ENCODE assay signal across 23 cellular contexts in the genomic region with DNA sequence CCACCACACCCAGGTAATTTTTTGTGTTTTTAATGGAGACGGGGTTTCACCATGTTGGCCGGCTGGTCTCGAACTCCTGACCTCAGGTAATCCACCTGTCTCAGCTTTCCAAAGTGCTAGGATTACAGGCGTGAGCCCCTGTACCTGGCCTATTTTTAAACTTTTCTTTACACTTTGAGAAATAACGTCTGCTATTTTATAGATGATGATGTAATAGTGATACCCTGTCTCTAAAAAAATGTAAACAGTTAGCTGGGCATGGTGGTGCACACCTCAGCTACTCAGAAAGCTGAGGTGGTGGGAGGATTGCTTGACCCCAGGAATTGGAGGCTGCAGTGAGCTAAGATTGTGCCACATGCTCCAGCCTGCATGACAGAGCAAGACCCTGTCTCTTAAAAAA. TPM values are rescaled to one million over a fixed set of nuclear protein-coding genes. Genes with fewer than 3 reads are reported as not detected.
DNase-seq lines count a peak whose midpoint lies in the region; ATAC-seq, FAIRE-seq and TF ChIP-seq lines count a peak whose summit lies in the region.
"Had no signal": no experiment of that assay in that cellular context is flagged by ENCODE, and none has a peak within 500 bp of the region (broad histone marks: within the 10 kb centered on the region; RNA-seq: fewer than 3 reads in every experiment).

No MANE protein-coding gene starts in this region.

- no peaks in the 10 kb centered on the region for H3K27me3 ChIP-seq in HepG2 (ENCODE audit: control insufficient read depth in 1 of 2, insufficient read depth in 2 of 2, low read length in 2 of 2)
- H3K27me3 ChIP-seq in right lobe of liver = no peaks in the 10 kb centered on the region
- no peaks in the 10 kb centered on the region for H3K27me3 ChIP-seq in IMR-90 (ENCODE audit: control insufficient read depth, insufficient read depth, low read length)
- H3K27me3 ChIP-seq in K562 (ENCODE audit: control insufficient read depth in 2 of 2, insufficient read depth in 2 of 2, low read length in 2 of 2) = no peaks in the 10 kb centered on the region
- H3K27me3 ChIP-seq in effector memory CD4-positive, alpha-beta T cell (replicated peaks; ENCODE audit: control insufficient read depth, insufficient read depth, low read length, poor library complexity, severe bottlenecking) = no peaks in the 10 kb centered on the region
- H3K27me3 ChIP-seq in aorta (ENCODE audit: control insufficient read depth in 1 of 2, insufficient read depth in 2 of 2, low read length in 1 of 2) = no peaks in the 10 kb centered on the region
- H3K27me3 ChIP-seq: BE2C; BLaER1 treated with 17β-estradiol and CSF1 and Interleukin-3, amounts not matched to agents 10 nM and 100 nM had no signal

- CTCF ChIA-PET in HepG2 (lab: Yijun Ruan, JAX; ENCODE audit: low intra/inter-chr PET ratio, low total read pairs) = no interaction called here
- CTCF ChIA-PET in IMR-90 (lab: Yijun Ruan, JAX) = no interaction called here
- CTCF ChIA-PET in K562 (lab: Yijun Ruan, JAX; ENCODE audit: low intra/inter-chr PET ratio) = no interaction called here

- ATAC-seq in HepG2 = no peak
- ATAC-seq in right lobe of liver = no peak
- ATAC-seq in IMR-90 (ENCODE audit: low read depth) = no peak
- no peak for ATAC-seq in K562
- no peak for ATAC-seq in aorta (ENCODE audit: low FRiP score)
- no peak for ATAC-seq in HG02852 (IDR thresholded peaks at IDR 0.05; ENCODE audit: unreplicated experiment)
- ATAC-seq: A549; CD8-positive, alpha-beta T cell had no signal

- H4K5ac ChIP-seq in IMR-90 (ENCODE audit: low read depth, low read length) = no peak overlapping the region

- intact Hi-C loops in HepG2 (cut with micrococcal nuclease; ENCODE audit: unreplicated experiment) (no loop called here), right lobe of liver (cut with DNase I) (loop anchor here in 1 of 2 donors (10.0 kb wide), 1 partner anchor 232 kb away; no protein-coding TSS in a partner anchor), IMR-90 (cut with micrococcal nuclease) (no loop called here), K562 (cut with micrococcal nuclease) (loop anchor here (5.0 kb wide), 2 partner anchors 309 to 419 kb away; a partner anchor contains a TSS), aorta (cut with DNase I) (loop anchor here in 1 of 2 donors (5.0 kb wide), 1 partner anchor 229 kb away; no protein-coding TSS in a partner anchor)

- H3K4me2 ChIP-seq in HepG2 (ENCODE audit: low read depth, low read length) = no peak overlapping the region
- no peak overlapping the region for H3K4me2 ChIP-seq in IMR-90 (ENCODE audit: low read depth, low read length)
- H3K4me2 ChIP-seq in K562 (ENCODE audit: insufficient read depth, low read length) = no peak overlapping the region
- H3K4me2 ChIP-seq: A549; BLaER1 treated with 17β-estradiol and CSF1 and Interleukin-3, amounts not matched to agents 10 nM and 100 nM had no signal

- no peak overlapping the region for H2AK5ac ChIP-seq in IMR-90 (ENCODE audit: low read depth, low read length)

- no peak overlapping the region for H3K14ac ChIP-seq in IMR-90 (replicated peaks; ENCODE audit: low read depth, low read length)

- dilution Hi-C loops in IMR-90 (cut with HindIII; ENCODE audit: low sequenced_read_pairs, unreplicated experiment) = no loop called here

- no peak overlapping the region for H3K4ac ChIP-seq in IMR-90 (ENCODE audit: low read depth, low read length)

- H3K4me3 ChIP-seq in HepG2 (replicated peaks in 1 of 3; ENCODE audit: insufficient read depth in 1 of 3, low read depth in 2 of 3, low read length in 3 of 3) = no peak overlapping the region
- H3K4me3 ChIP-seq in right lobe of liver = no peak overlapping the region
- no peak overlapping the region for H3K4me3 ChIP-seq in IMR-90 (ENCODE audit: insufficient read depth, low read depth, low read length)
- no peak overlapping the region for H3K4me3 ChIP-seq in K562
- no peak overlapping the region for H3K4me3 ChIP-seq in effector memory CD4-positive, alpha-beta T cell (ENCODE audit: insufficient read depth, low read depth, low read length, poor library complexity, severe bottlenecking)
- H3K4me3 ChIP-seq in aorta (ENCODE audit: low read length in 2 of 2) = no peak overlapping the region
- H3K4me3 ChIP-seq: A549; BLaER1 treated with 17β-estradiol and CSF1 and Interleukin-3, amounts not matched to agents 10 nM and 100 nM had no signal

- POLR2A ChIA-PET in HepG2 (lab: Yijun Ruan, JAX) (no interaction called here), IMR-90 (lab: Charles Lee; ENCODE audit: unreplicated experiment) (no interaction called here), K562 (lab: Yijun Ruan, JAX) (interaction anchor here (0.6 to 1.0 kb wide), 2 partner anchors 12 to 37 kb away, joined by 3 to 4 read pairs; no protein-coding TSS in a partner anchor)

- peaks cover 14 to 51% of the 10 kb centered on the region in 2 experiments for H3K79me1 ChIP-seq in IMR-90 (ENCODE audit: low read depth in 1 of 2, low read length in 2 of 2)

- TF ChIP-seq EP300 in HepG2 (IDR thresholded peaks at IDR 0.05; ENCODE audit: low read depth in 2 of 2, low read length in 2 of 2) (no peak), HepG2 (CRISPR knock-in tag; IDR thresholded peaks at IDR 0.05; ENCODE audit: borderline replicate concordance) (no peak), K562 (IDR thresholded peaks at IDR 0.05; ENCODE audit: low read length) (no peak)

- no peak overlapping the region for H2BK5ac ChIP-seq in IMR-90 (ENCODE audit: low read depth, low read length, poor library complexity, severe bottlenecking)

- H2AFZ ChIP-seq in HepG2 (ENCODE audit: low read length) = no peak overlapping the region
- no peak overlapping the region for H2AFZ ChIP-seq in IMR-90 (replicated peaks; ENCODE audit: low read length, poor library complexity)
- no peak overlapping the region for H2AFZ ChIP-seq in K562 (ENCODE audit: low read depth, low read length)

- no peak overlapping the region for H2BK20ac ChIP-seq in IMR-90 (ENCODE audit: low read depth, low read length)

- H3K18ac ChIP-seq in IMR-90 (ENCODE audit: low read depth, low read length) = no peak overlapping the region

- H4K8ac ChIP-seq in IMR-90 (ENCODE audit: low read depth in 2 of 2, low read length in 2 of 2) = no peak overlapping the region

- TF ChIP-seq POLR2A in HepG2 (IDR thresholded peaks at IDR 0.05; ENCODE audit: insufficient read depth in 1 of 2, low read depth in 2 of 2, low read length in 2 of 2) (no peak), right lobe of liver (IDR thresholded peaks at IDR 0.05) (no peak), IMR-90 (IDR thresholded peaks at IDR 0.05; ENCODE audit: low read depth, low read length) (no peak), K562 (conservative IDR thresholded peaks at IDR 0.05) (no peak)

- H3K36me3 ChIP-seq in HepG2 (replicated peaks in 1 of 2; ENCODE audit: control insufficient read depth in 1 of 2, insufficient read depth in 2 of 2, low read length in 2 of 2) (peaks cover 0 to 3% of the 10 kb centered on the region in 2 experiments; a peak in 2 of 5 replicates), right lobe of liver (no peaks in the 10 kb centered on the region), IMR-90 (ENCODE audit: control insufficient read depth, insufficient read depth, low read length) (peaks cover 17% of the 10 kb centered on the region), K562 (ENCODE audit: control insufficient read depth, insufficient read depth, low read length) (no peaks in the 10 kb centered on the region), aorta (ENCODE audit: control insufficient read depth in 1 of 2, insufficient read depth in 2 of 2, low read length in 1 of 2) (no peaks in the 10 kb centered on the region)
- H3K36me3 ChIP-seq in effector memory CD4-positive, alpha-beta T cell (ENCODE audit: control insufficient read depth, insufficient read depth, low read length) = no peaks in the 10 kb centered on the region
- H3K36me3 ChIP-seq: BE2C had no signal

- in situ Hi-C loops in HepG2 (cut with HindIII; ENCODE audit: extremely low pct_ligation_motif_present, low pct_unique_long_range_greater_than_20kb) = loop anchor here (25.0 kb wide), 1 partner anchor 589 kb away; a partner anchor contains a TSS
- in situ Hi-C loops in IMR-90 (cut with MboI; ENCODE audit: low sequenced_read_pairs) = no loop called here
- in situ Hi-C loops in K562 (cut with MboI) = no loop called here

- no peak for FAIRE-seq in HepG2 (lab: Jason Lieb, UNC)
- no peak for FAIRE-seq in K562 (lab: Jason Lieb, UNC)
- FAIRE-seq: A549, D721Med, G401.6, GM12891, GM19239 had no signal

- no peak overlapping the region for H2BK15ac ChIP-seq in IMR-90 (ENCODE audit: low read depth, low read length)

- BruUV-seq in HepG2 (replicated peaks; lab: Mats Ljungman, UMichigan) = no TSS peak
- no TSS peak for BruUV-seq in IMR-90 (replicated peaks; lab: Mats Ljungman, UMichigan)
- BruUV-seq in K562 (replicated peaks; lab: Mats Ljungman, UMichigan) = no TSS peak

- no peak for DNase-seq in HepG2 (ENCODE audit: low spot score)
- DNase-seq in right lobe of liver = no peak
- no peak for DNase-seq in IMR-90
- no peak for DNase-seq in K562 (ENCODE audit: extremely low read depth in 1 of 4, low spot score in 3 of 4)
- no peak for DNase-seq in effector memory CD4-positive, alpha-beta T cell
- no peak for DNase-seq in aorta
- DNase-seq: AML-193; BE2C; Caco-2; Calu3; CD4-positive, alpha-beta T cell; CD8-positive, alpha-beta T cell; DMS79 treated with DMSO at 0.1 percent for 48 hours; GF-D8 had no signal

- TF ChIP-seq CTCF in HepG2 (CRISPR knock-in tag; IDR thresholded peaks at IDR 0.05) (no peak), right lobe of liver (IDR thresholded peaks at IDR 0.05) (no peak), IMR-90 (conservative IDR thresholded peaks at IDR 0.05; ENCODE audit: low read depth, low read length) (no peak), K562 (IDR thresholded peaks at IDR 0.05 in 2 of 3, conservative IDR thresholded peaks at IDR 0.05 in 1 of 3; ENCODE audit: insufficient read depth in 2 of 3, low read depth in 1 of 3, low read length in 3 of 3) (no peak)

- H4K20me1 ChIP-seq in HepG2 (ENCODE audit: insufficient read depth, low read length) (peaks cover 5% of the 10 kb centered on the region; the same call in 1 of the 2 replicates), IMR-90 (ENCODE audit: insufficient read depth, low read length) (peaks cover 27% of the 10 kb centered on the region), K562 (replicated peaks; ENCODE audit: control insufficient read depth, insufficient read depth, low read length) (no peaks in the 10 kb centered on the region)
- H4K20me1 ChIP-seq: BLaER1 treated with 17β-estradiol and CSF1 and Interleukin-3, amounts not matched to agents 10 nM and 100 nM had no signal

- H3K23ac ChIP-seq in IMR-90 (ENCODE audit: low read depth, low read length) = no peak overlapping the region

- no peak overlapping the region for H3K27ac ChIP-seq in HepG2 (ENCODE audit: extremely low read length, insufficient read depth, low read length)
- no peak overlapping the region for H3K27ac ChIP-seq in right lobe of liver
- no peak overlapping the region for H3K27ac ChIP-seq in IMR-90 (ENCODE audit: insufficient read depth, low read length)
- no peak overlapping the region for H3K27ac ChIP-seq in K562 (ENCODE audit: extremely low read depth, low read depth, low read length)
- H3K27ac ChIP-seq in effector memory CD4-positive, alpha-beta T cell (ENCODE audit: insufficient read depth, low read length, poor library complexity, severe bottlenecking) = no peak overlapping the region
- no peak overlapping the region for H3K27ac ChIP-seq in aorta (ENCODE audit: low read depth in 1 of 2, low read length in 2 of 2)
- H3K27ac ChIP-seq: 22Rv1; A549; BLaER1 treated with 17β-estradiol and CSF1 and Interleukin-3, amounts not matched to agents 10 nM and 100 nM; C4-2B had no signal

- 91% methylated on average over 5 of the region's 5 CpGs for WGBS in HepG2 (ENCODE audit: low lambda C conversion rate)
- WGBS in right lobe of liver (ENCODE audit: insufficient coverage, low coverage, low lambda C conversion rate, missing lambda C conversion rate) = 52% methylated on average over 2 of the region's 5 CpGs
- 91% methylated on average over 4 of the region's 5 CpGs; no CpG with 5 or more reads in 1 of the 2 experiments for WGBS in IMR-90 (ENCODE audit: extremely low coverage in 2 of 2, insufficient read length in 1 of 2), 2 experiments
- 12% methylated on average over 5 of the region's 5 CpGs for WGBS in K562 (ENCODE audit: insufficient coverage, low coverage, missing lambda C conversion rate)
- WGBS in aorta, 2 donors = 80 to 86% methylated on average over 5 of the region's 5 CpGs

- H3K56ac ChIP-seq in IMR-90 (ENCODE audit: extremely low read depth, insufficient read depth, low read length) = no peak overlapping the region

- H4K91ac ChIP-seq in IMR-90 (ENCODE audit: insufficient read depth, low read depth, low read length) = no peak overlapping the region

- no peak for TF ChIP-seq RAD21 in HepG2 (CRISPR knock-in tag; IDR thresholded peaks at IDR 0.05)
- TF ChIP-seq RAD21 in IMR-90 (IDR thresholded peaks at IDR 0.05; ENCODE audit: low read length) = no peak
- no peak for TF ChIP-seq RAD21 in K562 (CRISPR knock-in tag; conservative IDR thresholded peaks at IDR 0.05 in 1 of 2, IDR thresholded peaks at IDR 0.05 in 1 of 2)

- H3K9ac ChIP-seq in HepG2 (ENCODE audit: insufficient read depth, low read depth, low read length) = no peak overlapping the region
- no peak overlapping the region for H3K9ac ChIP-seq in IMR-90 (ENCODE audit: low read depth, low read length)
- no peak overlapping the region for H3K9ac ChIP-seq in K562 (ENCODE audit: insufficient read depth in 1 of 2, low read depth in 2 of 2, low read length in 2 of 2)
- H3K9ac ChIP-seq: BLaER1 treated with 17β-estradiol and CSF1 and Interleukin-3, amounts not matched to agents 10 nM and 100 nM had no signal

- H3K9me1 ChIP-seq in IMR-90 (ENCODE audit: insufficient read depth, low read length) (no peaks in the 10 kb centered on the region), K562 (ENCODE audit: control insufficient read depth, insufficient read depth, low read length) (no peaks in the 10 kb centered on the region)

- peaks cover 10% of the 10 kb centered on the region for H3K4me1 ChIP-seq in HepG2 (ENCODE audit: insufficient read depth, low read length)
- H3K4me1 ChIP-seq in right lobe of liver = peaks cover 0 to 12% (median 0%) of the 10 kb centered on the region in 4 donors
- H3K4me1 ChIP-seq in IMR-90 (ENCODE audit: control insufficient read depth, insufficient read depth, low read length) = peaks cover 2% of the 10 kb centered on the region; the same call in 1 of the 2 replicates
- H3K4me1 ChIP-seq in K562 (replicated peaks in 1 of 2; ENCODE audit: control insufficient read depth in 2 of 2, insufficient read depth in 2 of 2, low read length in 2 of 2) = no peaks in the 10 kb centered on the region
- no peaks in the 10 kb centered on the region for H3K4me1 ChIP-seq in effector memory CD4-positive, alpha-beta T cell (ENCODE audit: control insufficient read depth, insufficient read depth, low read length, poor library complexity, severe bottlenecking)
- no peaks in the 10 kb centered on the region for H3K4me1 ChIP-seq in aorta (ENCODE audit: control insufficient read depth in 1 of 2, insufficient read depth in 2 of 2, low read length in 2 of 2)
- H3K4me1 ChIP-seq: A549; BE2C; BLaER1 treated with 17β-estradiol and CSF1 and Interleukin-3, amounts not matched to agents 10 nM and 100 nM; Caco-2 had no signal

- no peak overlapping the region for H2AK9ac ChIP-seq in IMR-90 (replicated peaks; ENCODE audit: low read depth, low read length, poor library complexity)

- no peak overlapping the region for H2BK120ac ChIP-seq in IMR-90 (ENCODE audit: low read depth, low read length)

- H3K9me3 ChIP-seq in HepG2 (ENCODE audit: low read length) (peaks cover 17% of the 10 kb centered on the region), right lobe of liver (no peaks in the 10 kb centered on the region), IMR-90 (ENCODE audit: control insufficient read depth, insufficient read depth, low read length) (peaks cover 7% of the 10 kb centered on the region; the same call in 1 of the 2 replicates), K562 (replicated peaks; ENCODE audit: control insufficient read depth, insufficient read depth, low read depth, low read length) (no peaks in the 10 kb centered on the region), aorta (ENCODE audit: control insufficient read depth, low read length) (peaks cover 9% of the 10 kb centered on the region)
- H3K9me3 ChIP-seq in effector memory CD4-positive, alpha-beta T cell (ENCODE audit: control insufficient read depth, low read length) = no peaks in the 10 kb centered on the region
- H3K9me3 ChIP-seq: BE2C had no signal

- H3K79me2 ChIP-seq in HepG2 (ENCODE audit: insufficient read depth, low read length) (peaks cover 29% of the 10 kb centered on the region), K562 (ENCODE audit: control insufficient read depth, insufficient read depth, low read length) (no peaks in the 10 kb centered on the region)

RNA-seq across cellular contexts. Expression of a gene that starts 47.9 kb away (rescaled TPM):
- 36.0 and 58.5 TPM in 2 replicates for total RNA-seq in HepG2 (2016; rRNA removed; fragmentation: Illumina TruSeq; extraction: Trizol)
- total RNA-seq in HepG2 (2016; cell fraction: cytosol; rRNA removed; fragmentation: Illumina TruSeq; extraction: Trizol; ENCODE audit: low read depth) = 6.8 and 7.6 TPM in 2 replicates
- total RNA-seq in HepG2 (2016; cell fraction: insoluble cytoplasmic fraction; rRNA removed; fragmentation: Illumina TruSeq; extraction: Trizol) = 35.5 and 53.0 TPM in 2 replicates
- total RNA-seq in HepG2 (2016; cell fraction: membrane; rRNA removed; fragmentation: Illumina TruSeq; extraction: Trizol) = 22.3 and 27.2 TPM in 2 replicates
- 42.6 and 46.4 TPM in 2 replicates for total RNA-seq in HepG2 (2016; cell fraction: nucleus; rRNA removed; fragmentation: Illumina TruSeq; extraction: Trizol)
- polyA plus RNA-seq in HepG2 (2011; rRNA removed) = 14.4 and 15.6 TPM in 2 replicates
- 4.4 and 7.3 TPM in 2 replicates for polyA plus RNA-seq in HepG2 (2011; cell fraction: cytosol; rRNA removed)
- polyA plus RNA-seq in HepG2 (2011; cell fraction: nucleus; rRNA removed) = 20.7 and 26.9 TPM in 2 replicates
- 15.1 and 24.2 TPM in 2 replicates for polyA plus RNA-seq in HepG2 (2012)
- 2.5 and 3.0 TPM in 2 replicates for polyA plus RNA-seq in HepG2 (2016; cell fraction: cytosol; fragmentation: Illumina TruSeq; extraction: Trizol; ENCODE audit: low read depth)
- 23.3 and 24.9 TPM in 2 replicates for polyA plus RNA-seq in HepG2 (2016; cell fraction: insoluble cytoplasmic fraction; fragmentation: Illumina TruSeq; extraction: Trizol; ENCODE audit: low read depth)
- polyA plus RNA-seq in HepG2 (2016; cell fraction: membrane; fragmentation: Illumina TruSeq; extraction: Trizol; ENCODE audit: low read depth) = 6.2 and 6.7 TPM in 2 replicates
- 36.6 and 47.8 TPM in 2 replicates for polyA plus RNA-seq in HepG2 (2016; cell fraction: nucleus; fragmentation: Illumina TruSeq; extraction: Trizol; ENCODE audit: insufficient read depth, low read depth)
- 12.8 and 14.0 TPM in 2 replicates for polyA minus RNA-seq in HepG2 (2011; rRNA and poly(A)+ RNA removed; ENCODE audit: low replicate concordance)
- polyA minus RNA-seq in HepG2 (2011; cell fraction: cytosol; rRNA and poly(A)+ RNA removed) = 29.6 and 36.9 TPM in 2 replicates
- 138 and 149 TPM in 2 replicates for polyA minus RNA-seq in HepG2 (2011; cell fraction: nucleus; rRNA and poly(A)+ RNA removed)
- 10 to 100 TPM; 21.0 to 38.3 (median 28.4) TPM for total RNA-seq in right lobe of liver
- total RNA-seq in IMR-90 (2012; rRNA removed) = 97.8 and 148 TPM in 2 replicates
- polyA plus RNA-seq in IMR-90 (2012; rRNA removed) = 9.7 and 13.8 TPM in 2 replicates
- polyA plus RNA-seq in IMR-90 (2012; cell fraction: cytosol; rRNA removed) = 3.7 and 5.6 TPM in 2 replicates
- polyA plus RNA-seq in IMR-90 (2012; cell fraction: nucleus; rRNA removed; ENCODE audit: low replicate concordance) = 5.6 and 27.7 TPM in 2 replicates
- total RNA-seq in K562 (2011; cell fraction: chromatin; rRNA removed; ENCODE audit: low replicate concordance) = 4.6 and 12.0 TPM in 2 replicates
- total RNA-seq in K562 (2011; cell fraction: nucleolus; rRNA removed) = 2.1 and 2.5 TPM in 2 replicates
- total RNA-seq in K562 (2011; cell fraction: nucleoplasm; rRNA removed) = 3.5 and 10.5 TPM in 2 replicates
- total RNA-seq in K562 (2014; rRNA removed) = 1.0 and 3.0 TPM in 2 replicates
- 1.8 and 2.9 TPM in 2 replicates for total RNA-seq in K562 (2014; rRNA removed; fragmentation: Illumina TruSeq; extraction: Trizol)
- 1.7 and 2.5 TPM in 2 replicates for total RNA-seq in K562 (2015; rRNA removed; fragmentation: Illumina TruSeq; extraction: Trizol)
- total RNA-seq in K562 (2021) = 3.4 and 4.0 TPM in 2 replicates
- polyA plus RNA-seq in K562 (2011; rRNA removed) = 6.5 and 12.5 TPM in 2 replicates
- polyA plus RNA-seq in K562 (2011; cell fraction: cytosol; rRNA removed) = 1.2 and 3.6 TPM in 2 replicates
- 4.3 and 13.6 TPM in 2 replicates for polyA plus RNA-seq in K562 (2011; cell fraction: nucleus; rRNA removed)
- polyA plus RNA-seq in K562 (2012) = 0.95 and 1.7 TPM in 2 replicates
- polyA plus RNA-seq in K562 (2014; fragmentation: Illumina TruSeq; extraction: Trizol) = 1.3 and 2.2 TPM in 2 replicates
- polyA plus RNA-seq in K562 (2014; fragmentation: Nextera tagmentation; extraction: Ambion mirVana) = under 1 TPM; 0.28 to 0.63 TPM
- polyA plus RNA-seq in K562 (2014; rRNA removed) = 2.6 and 4.2 TPM in 2 replicates
- 12.6 and 40.7 TPM in 2 replicates for polyA minus RNA-seq in K562 (2011; rRNA and poly(A)+ RNA removed)
- polyA minus RNA-seq in K562 (2011; cell fraction: cytosol; rRNA and poly(A)+ RNA removed) = 4.7 and 14.4 TPM in 2 replicates
- 6.7 and 34.4 TPM in 2 replicates for polyA minus RNA-seq in K562 (2011; cell fraction: nucleus; rRNA and poly(A)+ RNA removed)
- 10 to 100 TPM in 1 of 2 donors, 1 to 10 TPM in 1; 3.5 to 14.1 TPM for total RNA-seq in aorta
- polyA plus RNA-seq in aorta = 1 to 10 TPM in 1 of 2 donors, under 1 TPM in 1; 0.18 to 6.1 TPM
